In the genomic region with DNA sequence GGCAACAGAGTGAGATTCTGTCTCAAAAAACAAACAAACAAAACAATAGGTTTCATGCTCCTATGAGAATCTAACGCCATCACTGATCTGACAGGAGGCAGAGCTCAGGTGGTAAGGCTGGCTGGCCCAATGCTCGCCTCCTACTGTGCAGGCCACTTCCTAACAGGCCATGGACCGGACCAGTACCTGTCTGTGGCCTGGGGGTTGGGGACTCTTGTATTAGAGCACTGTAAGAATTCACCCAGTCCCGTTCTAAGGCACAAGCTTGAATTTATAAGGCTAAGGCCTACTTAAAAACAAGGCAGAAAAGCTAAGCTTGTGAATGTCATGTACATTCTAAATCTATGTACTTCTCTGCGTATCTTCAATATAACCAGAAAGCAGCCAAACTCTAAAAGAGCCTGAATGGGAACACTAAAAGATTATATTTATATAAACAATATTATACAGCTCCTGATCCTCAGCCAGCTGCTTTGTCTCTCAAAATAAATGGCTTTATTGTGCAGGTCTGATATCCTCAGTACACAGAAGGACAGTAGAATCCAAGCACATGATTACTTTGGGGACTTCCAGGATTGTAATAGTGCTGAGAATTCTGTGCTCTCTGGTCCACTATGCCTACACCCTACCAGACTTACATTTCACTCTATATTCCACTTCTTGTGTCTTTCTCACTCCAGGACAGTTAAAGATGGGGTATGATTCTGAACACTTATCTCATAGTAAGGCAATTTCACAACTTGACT, we compare ENCODE assay signal across 18 cellular contexts.
DNase-seq lines count a peak whose midpoint lies in the region; ATAC-seq, FAIRE-seq and TF ChIP-seq lines count a peak whose summit lies in the region.
"Had no signal": no experiment of that assay in that cellular context is flagged by ENCODE, and none has a peak within 500 bp of the region (broad histone marks: within the 10 kb centered on the region; RNA-seq: fewer than 3 reads in every experiment).

No MANE protein-coding gene starts in this region.

- TF ChIP-seq RAD21 in GM12878 (IDR thresholded peaks at IDR 0.05; ENCODE audit: insufficient read depth, low read depth, low read length) = no peak

- H2AFZ ChIP-seq in GM12878 (ENCODE audit: control insufficient read depth, low read depth, low read length) = no peak overlapping the region

- TF ChIP-seq EP300 in GM12878 (IDR thresholded peaks at IDR 0.05; ENCODE audit: borderline replicate concordance in 1 of 2, control insufficient read depth in 1 of 2, low read depth in 2 of 2, low read length in 2 of 2) = no peak

- H3K4me2 ChIP-seq in GM12878 (ENCODE audit: control insufficient read depth, insufficient read depth) = no peak overlapping the region

- POLR2A ChIA-PET in GM12878 (lab: Charles Lee) = interaction anchor here (3.9 kb wide), 1 partner anchor 144 kb away, joined by 21 read pairs; no protein-coding TSS in a partner anchor

- no TSS peak for BruUV-seq in GM12878 (replicated peaks; lab: Mats Ljungman, UMichigan)

- H3K36me3 ChIP-seq in GM12878 (ENCODE audit: control insufficient read depth in 2 of 2, insufficient read depth in 2 of 2, low read length in 1 of 2) = peaks cover 0 to 10% of the 10 kb centered on the region in 2 experiments; a peak in 2 of 4 replicates
- H3K36me3 ChIP-seq: neutrophil, suprapubic skin had no signal

- no peaks in the 10 kb centered on the region for H4K20me1 ChIP-seq in GM12878 (ENCODE audit: control insufficient read depth, insufficient read depth)

- no peak for DNase-seq in H54 (ENCODE audit: insufficient read length, low spot score)
- no peak for DNase-seq in GM12878 (ENCODE audit: low read depth, low spot score)
- no peak for DNase-seq in left colon
- DNase-seq in superior temporal gyrus (ENCODE audit: extremely low spot score) = peak; percentile 82
- no peak for DNase-seq in NCI-H1092 (lab: John Stamatoyannopoulos, UW)
- DNase-seq in foreskin keratinocyte = no peak
- DNase-seq: activated CD8-positive, alpha-beta T cell treated with anti-CD3 and anti-CD28 coated beads, Interleukin-2, amount 10 ng/mL, durations not matched to agents 7 days and 5 days; activated naive CD4-positive, alpha-beta T cell treated with anti-CD3 and anti-CD28 coated beads, Interleukin-2, amount 10 ng/mL, durations not matched to agents 7 days and 5 days; activated T-cell treated with anti-CD3 and anti-CD28 coated beads, Interleukin-2, amount 50 U/mL, for 1 hour; CD4-positive, CD25-positive, alpha-beta regulatory T cell; DMS79; NCI-H1105 treated with DMSO at 0.1 percent for 48 hours; NCI-H2107; NCI-H524 treated with DMSO at 0.1 percent for 48 hours; retina had no signal

- 71% methylated on average over 5 of the region's 5 CpGs for WGBS in GM12878 (ENCODE audit: insufficient coverage, insufficient replicate concordance, low lambda C conversion rate, missing lambda C conversion rate)

- peaks cover 40% of the 10 kb centered on the region for H3K79me2 ChIP-seq in GM12878 (ENCODE audit: control insufficient read depth, insufficient read depth, low read length)

- FAIRE-seq in H54 (lab: Jason Lieb, UNC) = peak; percentile 75
- no peak for FAIRE-seq in GM12878 (lab: Jason Lieb, UNC)

- peak; percentile 27; the same call in 1 of the 3 replicates for ATAC-seq in GM12878
- ATAC-seq in left colon = peak; percentile 46
- no peak for ATAC-seq in GM18520 (IDR thresholded peaks at IDR 0.05; ENCODE audit: unreplicated experiment)
- no peak for ATAC-seq in foreskin keratinocyte
- ATAC-seq: activated CD8-positive, alpha-beta T cell treated with anti-CD3 and anti-CD28 coated beads, Interleukin-2, amount 10 ng/mL, durations not matched to agents 7 days and 5 days had no signal

- in situ Hi-C loops in GM12878 (cut with MboI) = no loop called here

- SMC1A ChIA-PET in GM12878 (lab: Charles Lee; ENCODE audit: uncharacterized antibody, unreplicated experiment) = interaction anchor here (0.7 to 13.2 kb wide), 10 partner anchors 8 to 195 kb away, joined by 3 to 396 read pairs (median 4); no protein-coding TSS in a partner anchor

- CTCF ChIA-PET in GM12878 (lab: Yijun Ruan, JAX) = interaction anchor here (0.9 to 11.1 kb wide), 11 partner anchors 8 to 196 kb away, joined by 3 to 468 read pairs (median 9); no protein-coding TSS in a partner anchor

- H3K9ac ChIP-seq in GM12878 (ENCODE audit: control insufficient read depth, insufficient read depth, low read length) = no peak overlapping the region

- no peak overlapping the region; the same call in 1 of the 2 replicates for H3K27ac ChIP-seq in GM12878 (ENCODE audit: control insufficient read depth, insufficient read depth)
- no peak overlapping the region for H3K27ac ChIP-seq in foreskin keratinocyte
- H3K27ac ChIP-seq: neutrophil, suprapubic skin had no signal

- H3K27me3 ChIP-seq in GM12878 (replicated peaks in 1 of 2; ENCODE audit: control insufficient read depth in 2 of 2, insufficient read depth in 2 of 2, low read length in 1 of 2) = no peaks in the 10 kb centered on the region
- no peaks in the 10 kb centered on the region for H3K27me3 ChIP-seq in foreskin keratinocyte
- H3K27me3 ChIP-seq: neutrophil, suprapubic skin had no signal

- no peaks in the 10 kb centered on the region for H3K9me3 ChIP-seq in GM12878 (replicated peaks; ENCODE audit: control insufficient read depth, insufficient read depth, low read length)
- H3K9me3 ChIP-seq: neutrophil, suprapubic skin had no signal

- RAD21 ChIA-PET in GM12878 (lab: Charles Lee; ENCODE audit: unreplicated experiment) = interaction anchor here (0.7 to 10.4 kb wide), 6 partner anchors 48 to 197 kb away, joined by 3 to 276 read pairs (median 4); no protein-coding TSS in a partner anchor

- TF ChIP-seq CTCF in GM12878 (IDR thresholded peaks at IDR 0.05 in 2 of 3, conservative IDR thresholded peaks at IDR 0.05 in 1 of 3; ENCODE audit: control insufficient read depth in 2 of 3, extremely low read depth in 1 of 3, insufficient read depth in 1 of 3, low read depth in 3 of 3, low read length in 3 of 3) (no peak), foreskin keratinocyte (conservative IDR thresholded peaks at IDR 0.05) (no peak)

- intact Hi-C loops in GM12878 (cut with micrococcal nuclease; ENCODE audit: unreplicated experiment) (no loop called here), left colon (cut with DNase I, micrococcal nuclease) (loop anchor here in 1 of 2 donors (10.0 kb wide), 2 partner anchors 58 to 148 kb away; no protein-coding TSS in a partner anchor)

- H3K4me1 ChIP-seq in GM12878 (ENCODE audit: control insufficient read depth, insufficient read depth, low read length) = no peaks in the 10 kb centered on the region
- peaks cover 14% of the 10 kb centered on the region for H3K4me1 ChIP-seq in foreskin keratinocyte
- H3K4me1 ChIP-seq: suprapubic skin had no signal

- no peak overlapping the region for H3K4me3 ChIP-seq in GM12878
- H3K4me3 ChIP-seq: suprapubic skin had no signal

- no peak for TF ChIP-seq POLR2A in H54 (IDR thresholded peaks at IDR 0.05; ENCODE audit: low read depth, low read length)
- no peak for TF ChIP-seq POLR2A in GM12878 (IDR thresholded peaks at IDR 0.05; ENCODE audit: low read depth, low read length)

TF ChIP-seq in GM12878, 131 proteins besides CTCF, POLR2A, EP300 and RAD21:
- no peak for TF ChIP-seq BMI1 (IDR thresholded peaks at IDR 0.05; ENCODE audit: borderline replicate concordance)
- TF ChIP-seq CREM (IDR thresholded peaks at IDR 0.05; ENCODE audit: low read depth) = no peak
- no peak for TF ChIP-seq KAT2A (conservative IDR thresholded peaks at IDR 0.05; ENCODE audit: control insufficient read depth, low read depth, low read length)
- no peak for TF ChIP-seq RUNX3 (IDR thresholded peaks at IDR 0.05; ENCODE audit: low read length)
- no peak for TF ChIP-seq SMC3 (IDR thresholded peaks at IDR 0.05; ENCODE audit: borderline replicate concordance, low read length)

Comparison
In these comparisons a context has a peak if more than half of its experiments do, and no peak if none do; other contexts are left out.
1. ATAC-seq: peak in GM12878 (single experiment) and left colon (single experiment); none in GM18520 (single experiment) and foreskin keratinocyte (single experiment).